18 cellular contexts compared by ENCODE assay signal in genomic region chr6:156080371-156080770, GRCh38.
DNase-seq lines count a peak whose midpoint lies in the region; ATAC-seq, FAIRE-seq and TF ChIP-seq lines count a peak whose summit lies in the region.
"Had no signal": no experiment of that assay in that cellular context is flagged by ENCODE, and none has a peak within 500 bp of the region (broad histone marks: within the 10 kb centered on the region; RNA-seq: fewer than 3 reads in every experiment).

No MANE protein-coding gene starts in this region.

- H3K9me2 ChIP-seq in GM23248 (ENCODE audit: insufficient read depth), result no peaks in the 10 kb centered on the region

- H2AFZ ChIP-seq in GM23248, result no peak overlapping the region

- H3K9ac ChIP-seq in GM23248, result no peak overlapping the region
- H3K9ac ChIP-seq: BLaER1 had no signal

- no peak overlapping the region for H3K4me3 ChIP-seq in GM23248
- H3K4me3 ChIP-seq: BLaER1 had no signal

- H3K36me3 ChIP-seq in GM23248 (ENCODE audit: low read depth), result no peaks in the 10 kb centered on the region
- H3K36me3 ChIP-seq: BLaER1 had no signal

- TF ChIP-seq CTCF in foreskin keratinocyte (conservative IDR thresholded peaks at IDR 0.05), result no peak

- no peaks in the 10 kb centered on the region for H3K4me1 ChIP-seq in foreskin keratinocyte
- H3K4me1 ChIP-seq in GM23248 (ENCODE audit: insufficient read depth), result no peaks in the 10 kb centered on the region
- H3K4me1 ChIP-seq: BLaER1 had no signal

- H3K27ac ChIP-seq in foreskin keratinocyte (no peak overlapping the region), GM23248 (no peak overlapping the region)
- H3K27ac ChIP-seq: 22Rv1, BLaER1 had no signal

- H3K79me2 ChIP-seq in GM23248 (ENCODE audit: insufficient read depth), result no peaks in the 10 kb centered on the region

- no peaks in the 10 kb centered on the region for H3K27me3 ChIP-seq in foreskin keratinocyte
- H3K27me3 ChIP-seq in GM23248 (replicated peaks; ENCODE audit: insufficient read depth), result no peaks in the 10 kb centered on the region
- H3K27me3 ChIP-seq: BLaER1 had no signal

- 7 to 20% methylated on average over 1 of the region's 1 CpG for WGBS in GM23248 (ENCODE audit: low coverage in 1 of 2, low lambda C conversion rate in 2 of 2, missing lambda C conversion rate in 2 of 2), 2 experiments

- H3F3A ChIP-seq in GM23248 (ENCODE audit: insufficient read depth), result no peaks in the 10 kb centered on the region

- H3K9me3 ChIP-seq in GM23248 (ENCODE audit: low read depth), result no peaks in the 10 kb centered on the region

- in situ Hi-C loops in GM23248 (cut with MboI), result no loop called here

- H4K20me1 ChIP-seq in GM23248 (ENCODE audit: insufficient read depth), result no peaks in the 10 kb centered on the region
- H4K20me1 ChIP-seq: BLaER1 had no signal

- H3K4me2 ChIP-seq in GM23248 (ENCODE audit: unreplicated experiment), result no peak overlapping the region
- H3K4me2 ChIP-seq: BLaER1 had no signal

- ATAC-seq in foreskin keratinocyte (peak; percentile 11), GM19324 (IDR thresholded peaks at IDR 0.05; ENCODE audit: low FRiP score, unreplicated experiment) (no peak), HG03280 (IDR thresholded peaks at IDR 0.05; ENCODE audit: unreplicated experiment) (no peak)
- ATAC-seq: CD8-positive, alpha-beta T cell had no signal

- DNase-seq in HT1080 (ENCODE audit: low read depth) (peak; percentile 42), RKO (ENCODE audit: low spot score) (peak; percentile 43), foreskin keratinocyte (peak in 1 of 2 donors; percentile 32), GM23248 (no peak), SIG-M5 (lab: John Stamatoyannopoulos, UW) (no peak)
- DNase-seq: Calu3; CD8-positive, alpha-beta T cell; DMS79 treated with DMSO at 0.1 percent for 48 hours; GDM1; H9 had no signal

- FAIRE-seq in A204.1 (lab: Jason Lieb, UNC), result peak; percentile 88
- FAIRE-seq: GM12892, GM18507, H1 had no signal

Comparison
In these comparisons a context has a peak if more than half of its experiments do, and no peak if none do; other contexts are left out.
1. DNase-seq: peak in HT1080 (single experiment) and RKO (single experiment); none in GM23248 (single experiment) and SIG-M5 (single experiment).